Comparison of ENCODE assay signal across 10 cellular contexts in genomic region chr17:68461589-68461988, GRCh38.
A peak's percentile ranks its signal among the peaks of the same experiment; 100 is the strongest.
DNase-seq lines count a peak whose midpoint lies in the region; ATAC-seq and FAIRE-seq lines count a peak whose summit lies in the region.
"Had no signal": no experiment of that assay in that cellular context is flagged by ENCODE, and none has a peak within 500 bp of the region (broad histone marks: within the 10 kb centered on the region; RNA-seq: fewer than 3 reads in every experiment).

No MANE protein-coding gene starts in this region.

- no peaks in the 10 kb centered on the region for H3K9me3 Mint-ChIP-seq in central memory CD8-positive, alpha-beta T cell
- no peaks in the 10 kb centered on the region for H3K9me3 Mint-ChIP-seq in stimulated activated naive CD8-positive, alpha-beta T cell treated with anti-CD3 and anti-CD28 coated beads, Interleukin-15, Interleukin-2, amounts not matched to agents 100 ng/mL and 50 ng/mL, for 24 hours

- H3K27me3 Mint-ChIP-seq in central memory CD8-positive, alpha-beta T cell, result no peaks in the 10 kb centered on the region
- H3K27me3 Mint-ChIP-seq in stimulated activated naive CD8-positive, alpha-beta T cell treated with anti-CD3 and anti-CD28 coated beads, Interleukin-15, Interleukin-2, amounts not matched to agents 100 ng/mL and 50 ng/mL, for 24 hours, result no peaks in the 10 kb centered on the region

- DNase-seq in activated naive CD4-positive, alpha-beta T cell treated with Interleukin-2 at 50 U/mL for 16 hours, result peak; percentile 35
- no peak for DNase-seq in activated naive CD4-positive, alpha-beta T cell treated with anti-CD3 and anti-CD28 coated beads, Interleukin-2, amount 50 U/mL, for 16 hours
- DNase-seq in SHP77 treated with DMSO at 0.1 percent for 48 hours (lab: John Stamatoyannopoulos, UW), result peak; percentile 50
- DNase-seq in central memory CD8-positive, alpha-beta T cell (ENCODE audit: low spot score in 2 of 2), result no peak
- no peak for DNase-seq in NCI-H446 treated with DMSO at 0.1 percent for 48 hours (lab: John Stamatoyannopoulos, UW)
- DNase-seq in COR-L47 (lab: John Stamatoyannopoulos, UW), result no peak
- DNase-seq in HTR-8/SVneo (ENCODE audit: insufficient read length, low spot score), result no peak
- DNase-seq: DMS79 treated with DMSO at 0.1 percent for 48 hours had no signal

- no peak overlapping the region for H3K27ac Mint-ChIP-seq in central memory CD8-positive, alpha-beta T cell (ENCODE audit: low read depth)
- peak overlapping the region; percentile 96 for H3K27ac Mint-ChIP-seq in stimulated activated naive CD8-positive, alpha-beta T cell treated with anti-CD3 and anti-CD28 coated beads, Interleukin-15, Interleukin-2, amounts not matched to agents 100 ng/mL and 50 ng/mL, for 24 hours

- H3K4me3 Mint-ChIP-seq in central memory CD8-positive, alpha-beta T cell, result peak overlapping the region; percentile 14
- peak overlapping the region; percentile 49 for H3K4me3 Mint-ChIP-seq in stimulated activated naive CD8-positive, alpha-beta T cell treated with anti-CD3 and anti-CD28 coated beads, Interleukin-15, Interleukin-2, amounts not matched to agents 100 ng/mL and 50 ng/mL, for 24 hours

- H3K36me3 Mint-ChIP-seq in central memory CD8-positive, alpha-beta T cell (ENCODE audit: insufficient read depth), result peaks cover 3% of the 10 kb centered on the region
- no peaks in the 10 kb centered on the region for H3K36me3 Mint-ChIP-seq in stimulated activated naive CD8-positive, alpha-beta T cell treated with anti-CD3 and anti-CD28 coated beads, Interleukin-15, Interleukin-2, amounts not matched to agents 100 ng/mL and 50 ng/mL, for 24 hours (ENCODE audit: low read depth)

- FAIRE-seq in HTR-8/SVneo (lab: Jason Lieb, UNC), result no peak
- FAIRE-seq: pancreas had no signal

- H3K4me1 Mint-ChIP-seq in central memory CD8-positive, alpha-beta T cell, result peaks cover 59% of the 10 kb centered on the region
- peaks cover 62% of the 10 kb centered on the region for H3K4me1 Mint-ChIP-seq in stimulated activated naive CD8-positive, alpha-beta T cell treated with anti-CD3 and anti-CD28 coated beads, Interleukin-15, Interleukin-2, amounts not matched to agents 100 ng/mL and 50 ng/mL, for 24 hours (ENCODE audit: low read depth)

- no peak for ATAC-seq in central memory CD8-positive, alpha-beta T cell (replicated peaks; ENCODE audit: extremely low read depth, poor library complexity, severe bottlenecking)

Comparison
In these comparisons a context has a peak if more than half of its experiments do, and no peak if none do; other contexts are left out.
1. DNase-seq: peak in activated naive CD4-positive, alpha-beta T cell treated with Interleukin-2 at 50 U/mL for 16 hours (single experiment) and SHP77 treated with DMSO at 0.1 percent for 48 hours (single experiment); none in activated naive CD4-positive, alpha-beta T cell treated with anti-CD3 and anti-CD28 coated beads, Interleukin-2, amount 50 U/mL, for 16 hours (single experiment), central memory CD8-positive, alpha-beta T cell (0 of 2), NCI-H446 treated with DMSO at 0.1 percent for 48 hours (single experiment), COR-L47 (single experiment) and HTR-8/SVneo (single experiment).